ENCODE assay signal across 14 cellular contexts in genomic region chr7:42522227-42522991, GRCh38.
DNase-seq lines count a peak whose midpoint lies in the region; ATAC-seq and TF ChIP-seq lines count a peak whose summit lies in the region.
"Had no signal": no experiment of that assay in that cellular context is flagged by ENCODE, and none has a peak within 500 bp of the region (broad histone marks: within the 10 kb centered on the region; RNA-seq: fewer than 3 reads in every experiment).

No MANE protein-coding gene starts in this region.

- no peak overlapping the region for H4K91ac ChIP-seq in IMR-90 (ENCODE audit: insufficient read depth, low read depth, low read length)

- H3K79me1 ChIP-seq in IMR-90 (ENCODE audit: low read depth in 1 of 2, low read length in 2 of 2) = no peaks in the 10 kb centered on the region

- H2AK9ac ChIP-seq in IMR-90 (replicated peaks; ENCODE audit: low read depth, low read length, poor library complexity) = no peak overlapping the region

- CTCF ChIA-PET in IMR-90 (lab: Yijun Ruan, JAX) = interaction anchor here (0.6 kb wide), 1 partner anchor 25 kb away, joined by 5 read pairs; no protein-coding TSS in a partner anchor

- no peak overlapping the region for H2BK5ac ChIP-seq in IMR-90 (ENCODE audit: low read depth, low read length, poor library complexity, severe bottlenecking)

- no peaks in the 10 kb centered on the region for H3K9me1 ChIP-seq in IMR-90 (ENCODE audit: insufficient read depth, low read length)

- H3K4me2 ChIP-seq in IMR-90 (ENCODE audit: low read depth, low read length) (no peak overlapping the region), smooth muscle cell (peak overlapping the region; percentile 64)

- TF ChIP-seq CTCF in IMR-90 (conservative IDR thresholded peaks at IDR 0.05; ENCODE audit: low read depth, low read length) = no peak
- no peak for TF ChIP-seq CTCF in smooth muscle cell (IDR thresholded peaks at IDR 0.05; ENCODE audit: borderline replicate concordance, insufficient read depth, poor library complexity, severe bottlenecking)

- no peak overlapping the region for H2BK120ac ChIP-seq in IMR-90 (ENCODE audit: low read depth, low read length)

- no peak overlapping the region for H2BK15ac ChIP-seq in IMR-90 (ENCODE audit: low read depth, low read length)

- no peak overlapping the region for H3K4me3 ChIP-seq in IMR-90 (ENCODE audit: insufficient read depth, low read depth, low read length)
- no peak overlapping the region for H3K4me3 ChIP-seq in smooth muscle cell

- no peak overlapping the region for H3K14ac ChIP-seq in IMR-90 (replicated peaks; ENCODE audit: low read depth, low read length)

- no peak overlapping the region for H2BK20ac ChIP-seq in IMR-90 (ENCODE audit: low read depth, low read length)

- H3K9me3 ChIP-seq in IMR-90 (ENCODE audit: control insufficient read depth, insufficient read depth, low read length) (peaks cover 2% of the 10 kb centered on the region; the same call in 1 of the 2 replicates), smooth muscle cell (replicated peaks; ENCODE audit: low read depth) (no peaks in the 10 kb centered on the region)

- 47% methylated on average over 4 of the region's 19 CpGs; no CpG with 5 or more reads in 1 of the 2 experiments for WGBS in IMR-90 (ENCODE audit: extremely low coverage in 2 of 2, insufficient read length in 1 of 2), 2 experiments
- 48% methylated on average over 19 of the region's 19 CpGs for WGBS in smooth muscle cell (ENCODE audit: low lambda C conversion rate)

- H3K4me1 ChIP-seq in IMR-90 (ENCODE audit: control insufficient read depth, insufficient read depth, low read length) (no peaks in the 10 kb centered on the region), smooth muscle cell (ENCODE audit: low read depth) (peaks cover 15% of the 10 kb centered on the region)

- no peaks in the 10 kb centered on the region for H3K27me3 ChIP-seq in IMR-90 (ENCODE audit: control insufficient read depth, insufficient read depth, low read length)
- no peaks in the 10 kb centered on the region for H3K27me3 ChIP-seq in smooth muscle cell (ENCODE audit: low read depth)

- no TSS peak for BruUV-seq in IMR-90 (replicated peaks; lab: Mats Ljungman, UMichigan)

- TF ChIP-seq RAD21 in IMR-90 (IDR thresholded peaks at IDR 0.05; ENCODE audit: low read length) = no peak

- H3K79me2 ChIP-seq in smooth muscle cell (ENCODE audit: low read depth) = no peaks in the 10 kb centered on the region

- H4K8ac ChIP-seq in IMR-90 (ENCODE audit: low read depth in 2 of 2, low read length in 2 of 2) = no peak overlapping the region

- H3K56ac ChIP-seq in IMR-90 (ENCODE audit: extremely low read depth, insufficient read depth, low read length) = no peak overlapping the region

- H3F3A ChIP-seq in smooth muscle cell (ENCODE audit: low read depth) = no peaks in the 10 kb centered on the region

- in situ Hi-C loops in IMR-90 (cut with MboI; ENCODE audit: low sequenced_read_pairs) = no loop called here

- H2AFZ ChIP-seq in IMR-90 (replicated peaks; ENCODE audit: low read length, poor library complexity) (no peak overlapping the region), smooth muscle cell (ENCODE audit: low read depth) (peak overlapping the region; percentile 57)

- no peak for TF ChIP-seq POLR2A in IMR-90 (IDR thresholded peaks at IDR 0.05; ENCODE audit: low read depth, low read length)

- intact Hi-C loops in IMR-90 (cut with micrococcal nuclease) = no loop called here

- dilution Hi-C loops in IMR-90 (cut with HindIII; ENCODE audit: low sequenced_read_pairs, unreplicated experiment) = no loop called here

- ATAC-seq in IMR-90 (ENCODE audit: low read depth) (no peak), HG03095 (IDR thresholded peaks at IDR 0.05; ENCODE audit: unreplicated experiment) (no peak), GM21576 (IDR thresholded peaks at IDR 0.05; ENCODE audit: unreplicated experiment) (no peak)
- ATAC-seq: stimulated activated memory B cell treated with anti-CD40 and anti-IgM and Interleukin-4, amounts not matched to agents 10 μg/mL and 1 μg/mL and 100 μg/mL, for 72 hours had no signal

- H3K36me3 ChIP-seq in IMR-90 (ENCODE audit: control insufficient read depth, insufficient read depth, low read length) (no peaks in the 10 kb centered on the region), smooth muscle cell (ENCODE audit: low read depth) (no peaks in the 10 kb centered on the region)

- H4K5ac ChIP-seq in IMR-90 (ENCODE audit: low read depth, low read length) = no peak overlapping the region

- H3K23ac ChIP-seq in IMR-90 (ENCODE audit: low read depth, low read length) = no peak overlapping the region

- H3K9ac ChIP-seq in IMR-90 (ENCODE audit: low read depth, low read length) = no peak overlapping the region
- H3K9ac ChIP-seq in smooth muscle cell (ENCODE audit: low read depth) = no peak overlapping the region

- H3K27ac ChIP-seq in IMR-90 (ENCODE audit: insufficient read depth, low read length) = no peak overlapping the region
- peak overlapping the region; percentile 44 for H3K27ac ChIP-seq in smooth muscle cell (ENCODE audit: low read depth)

- H4K20me1 ChIP-seq in IMR-90 (ENCODE audit: insufficient read depth, low read length) (no peaks in the 10 kb centered on the region), smooth muscle cell (ENCODE audit: low read depth) (no peaks in the 10 kb centered on the region)

- DNase-seq in IMR-90 = no peak
- DNase-seq in amniotic epithelial cell (ENCODE audit: low read depth) = peak; percentile 91
- DNase-seq in iPS-NIHi7 (ENCODE audit: extremely low spot score) = peak; percentile 38
- DNase-seq in smooth muscle cell (lab: John Stamatoyannopoulos, UW; ENCODE audit: unreplicated experiment) = no peak
- DNase-seq in medulla oblongata (ENCODE audit: extremely low spot score) = no peak
- DNase-seq: activated CD4-positive, alpha-beta T cell treated with anti-CD3 and anti-CD28 coated beads, Interleukin-2, amount 50 U/mL, for 48 hours; Karpas-422; kidney; NCI-H1930; NCI-H524 treated with DMSO at 0.1 percent for 48 hours; stimulated activated CD4-positive, alpha-beta T cell treated with anti-CD3 and anti-CD28 coated beads, Interleukin-4, amount 100 ng/mL, for 24 hours had no signal

- POLR2A ChIA-PET in IMR-90 (lab: Charles Lee; ENCODE audit: unreplicated experiment) = no interaction called here

- no peak overlapping the region for H3K18ac ChIP-seq in IMR-90 (ENCODE audit: low read depth, low read length)

- H3K4ac ChIP-seq in IMR-90 (ENCODE audit: low read depth, low read length) = no peak overlapping the region

- H2AK5ac ChIP-seq in IMR-90 (ENCODE audit: low read depth, low read length) = no peak overlapping the region

TF ChIP-seq in IMR-90, 13 proteins besides CTCF, POLR2A, EP300 and RAD21:
- no peak for TF ChIP-seq CHD1 (IDR thresholded peaks at IDR 0.05; ENCODE audit: low read depth, low read length)
- TF ChIP-seq CEBPB (IDR thresholded peaks at IDR 0.05; ENCODE audit: low read depth, low read length) = peak; percentile 21; the same call in 1 of the 2 replicates

Comparison
In these comparisons a context has a peak if more than half of its experiments do, and no peak if none do; other contexts are left out.
1. DNase-seq: peak in amniotic epithelial cell (single experiment) and iPS-NIHi7 (single experiment); none in IMR-90 (single experiment), smooth muscle cell (single experiment) and medulla oblongata (single experiment).